ENCODE assay signal across 24 cellular contexts in genomic region chr6:64459411-64459810, GRCh38.
"Had no signal": no experiment of that assay in that cellular context is flagged by ENCODE, and none has a peak within 500 bp of the region (broad histone marks: within the 10 kb centered on the region; RNA-seq: fewer than 3 reads in every experiment).

No MANE protein-coding gene starts in this region.

- H3K27ac ChIP-seq: brain microvascular endothelial cell, heart left ventricle, lower lobe of right lung, ovary, sigmoid colon had no signal

- H3K9me3 Mint-ChIP-seq: dendritic cell treated with granulocyte-macrophage colony-stimulating factor and Interleukin-4, amounts not matched to agents 40 ng/mL and 50 ng/mL, for 4 days had no signal

- H3K4me1 Mint-ChIP-seq: immature natural killer cell, neural crest cell, T-cell had no signal

- ATAC-seq: activated CD8-positive, alpha-beta T cell treated with anti-CD3 and anti-CD28 coated beads for 36 hours; heart left ventricle; left colon; lower lobe of right lung; T-cell had no signal

- H3K36me3 ChIP-seq: brain microvascular endothelial cell, heart left ventricle, lower lobe of right lung, ovary, sigmoid colon had no signal

- H3K4me3 ChIP-seq: heart left ventricle, lower lobe of right lung, ovary, sigmoid colon had no signal

- H3K4me3 Mint-ChIP-seq: activated CD8-positive, alpha-beta T cell treated with anti-CD3 and anti-CD28 coated beads for 36 hours; activated naive CD8-positive, alpha-beta T cell; dendritic cell treated with granulocyte-macrophage colony-stimulating factor and Interleukin-4, amounts not matched to agents 40 ng/mL and 50 ng/mL, for 4 days; immature natural killer cell; neural crest cell; T-cell had no signal

- H3K4me1 ChIP-seq: heart left ventricle, lower lobe of right lung, sigmoid colon had no signal

- H3K27me3 ChIP-seq: brain microvascular endothelial cell, heart left ventricle, ovary, sigmoid colon had no signal

- DNase-seq: activated CD4-positive, alpha-beta T cell treated with anti-CD3 and anti-CD28 coated beads for 4 hours; activated CD8-positive, alpha-beta memory T cell treated with anti-CD3 and anti-CD28 coated beads, Interleukin-2, amount 50 U/mL, for 4 hours; activated CD8-positive, alpha-beta T cell treated with anti-CD3 and anti-CD28 coated beads for 36 hours; activated gamma-delta T cell treated with Interleukin-2 at 50 U/mL for 16 hours; activated T-cell treated with anti-CD3 and anti-CD28 coated beads, Interleukin-2, amount 50 U/mL, for 48 hours; amniotic stem cell; brain microvascular endothelial cell; cerebellar nuclear complex; effector memory CD4-positive, alpha-beta T cell; foreskin melanocyte; heart left ventricle; immature natural killer cell; left colon; lower lobe of right lung; midbrain; ovary; sigmoid colon; stimulated activated CD4-positive, alpha-beta T cell treated with anti-CD3 and anti-CD28 coated beads, Interleukin-12 subunit alpha, Interleukin-12 subunit beta, amount 100 ng/mL, for 4 hours; stimulated activated CD4-positive, alpha-beta T cell treated with anti-CD3 and anti-CD28 coated beads, Interleukin-2, amount 100 ng/mL, for 24 hours; T-cell; T-helper 9 cell had no signal

- H3K27me3 Mint-ChIP-seq: activated CD8-positive, alpha-beta T cell treated with anti-CD3 and anti-CD28 coated beads for 36 hours; activated naive CD8-positive, alpha-beta T cell; dendritic cell treated with granulocyte-macrophage colony-stimulating factor and Interleukin-4, amounts not matched to agents 40 ng/mL and 50 ng/mL, for 4 days; T-cell had no signal

- H3K36me3 Mint-ChIP-seq: activated naive CD8-positive, alpha-beta T cell; immature natural killer cell; T-cell had no signal

- H3K27ac Mint-ChIP-seq: activated CD8-positive, alpha-beta T cell treated with anti-CD3 and anti-CD28 coated beads for 36 hours; activated naive CD8-positive, alpha-beta T cell; dendritic cell treated with granulocyte-macrophage colony-stimulating factor and Interleukin-4, amounts not matched to agents 40 ng/mL and 50 ng/mL, for 4 days; immature natural killer cell; T-cell had no signal

- H3K9me3 ChIP-seq: lower lobe of right lung, ovary, sigmoid colon had no signal
